In the genomic region with DNA sequence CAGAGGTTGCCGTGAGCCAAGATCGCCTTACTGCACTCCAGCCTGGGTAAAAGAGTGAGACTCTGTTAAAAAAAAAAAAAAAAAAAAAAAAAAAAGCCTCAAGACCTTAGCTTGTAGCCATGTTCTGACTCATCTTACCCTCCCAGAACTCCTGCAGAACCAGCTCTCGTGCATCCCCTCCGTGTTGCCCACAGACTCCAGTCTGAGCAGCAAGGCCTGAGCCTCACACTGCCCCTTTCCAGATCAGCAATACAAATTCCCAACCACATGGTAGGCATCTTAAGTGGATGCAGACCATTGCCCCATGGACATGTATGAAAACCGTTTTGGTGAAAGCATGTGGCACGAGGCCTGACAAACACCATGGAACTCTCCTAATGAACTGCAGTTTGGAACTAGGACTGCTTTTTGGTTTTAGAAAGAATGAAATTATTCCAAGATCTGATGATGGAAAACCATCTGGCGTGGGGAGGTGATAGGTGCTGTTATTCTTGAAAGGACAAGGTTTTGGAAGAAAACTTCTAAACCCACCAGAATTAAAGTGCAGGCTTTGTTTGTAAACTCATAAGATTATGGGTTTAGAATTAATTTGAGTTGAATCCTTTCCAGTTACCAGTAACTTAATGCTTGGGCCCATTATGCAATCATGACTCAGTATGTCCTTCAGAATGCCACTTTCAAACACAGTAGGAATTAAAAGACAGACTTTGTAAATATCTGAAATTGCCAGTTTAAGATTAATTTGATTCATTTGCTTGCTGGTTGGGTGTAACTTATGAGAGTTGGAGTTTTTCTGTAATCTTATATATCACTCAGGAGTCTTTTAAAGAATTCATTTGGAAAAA, we compare ENCODE assay signal across 21 cellular contexts.
DNase-seq lines count a peak whose midpoint lies in the region; ATAC-seq and TF ChIP-seq lines count a peak whose summit lies in the region.
"Had no signal": no experiment of that assay in that cellular context is flagged by ENCODE, and none has a peak within 500 bp of the region (broad histone marks: within the 10 kb centered on the region; RNA-seq: fewer than 3 reads in every experiment).

No MANE protein-coding gene starts in this region.

- H3K9me3 ChIP-seq in fibroblast of lung (ENCODE audit: control insufficient read depth, insufficient read depth, low read depth, low read length): no peaks in the 10 kb centered on the region
- H3K9me3 ChIP-seq: lower lobe of right lung, ovary, sigmoid colon had no signal

- H3K27me3 ChIP-seq in fibroblast of lung (ENCODE audit: control insufficient read depth, insufficient read depth, low read length): peaks cover 2% of the 10 kb centered on the region
- H3K27me3 ChIP-seq: ovary, sigmoid colon had no signal

- no peak overlapping the region for H3K9ac ChIP-seq in fibroblast of lung (ENCODE audit: insufficient read depth, low read length)

- H3K27me3 Mint-ChIP-seq in activated naive CD4-positive, alpha-beta T cell treated with anti-CD3 and anti-CD28 coated beads for 36 hours (ENCODE audit: low read depth): no peaks in the 10 kb centered on the region
- H3K27me3 Mint-ChIP-seq: activated B cell treated with CpG ODN at 0.5 μM for 24 hours; CD4-positive, CD25-positive, alpha-beta regulatory T cell; T-helper 17 cell had no signal

- H3K27ac ChIP-seq in fibroblast of lung (ENCODE audit: insufficient read depth, low read length): no peak overlapping the region
- H3K27ac ChIP-seq: lower lobe of right lung, ovary, sigmoid colon had no signal

- no peak overlapping the region for H3K4me3 ChIP-seq in fibroblast of lung (replicated peaks in 1 of 4; ENCODE audit: control extremely low read depth in 1 of 4, insufficient read depth in 1 of 4, low read depth in 3 of 4, low read length in 4 of 4)
- H3K4me3 ChIP-seq: lower lobe of right lung, ovary, sigmoid colon had no signal

- CTCF ChIA-PET in activated naive CD4-positive, alpha-beta T cell treated with anti-CD3 and anti-CD28 coated beads for 36 hours (lab: Charles Lee): no interaction called here

- peaks cover 7% of the 10 kb centered on the region for H3K9me3 Mint-ChIP-seq in activated naive CD4-positive, alpha-beta T cell treated with anti-CD3 and anti-CD28 coated beads for 36 hours

- H3K4me1 Mint-ChIP-seq in activated naive CD4-positive, alpha-beta T cell treated with anti-CD3 and anti-CD28 coated beads for 36 hours (ENCODE audit: low read depth): no peaks in the 10 kb centered on the region
- H3K4me1 Mint-ChIP-seq: activated B cell treated with CpG ODN at 0.5 μM for 24 hours; CD4-positive, CD25-positive, alpha-beta regulatory T cell; immature natural killer cell; T-helper 17 cell had no signal

- no peak for TF ChIP-seq CTCF in fibroblast of lung (conservative IDR thresholded peaks at IDR 0.05 in 1 of 2, IDR thresholded peaks at IDR 0.05 in 1 of 2; ENCODE audit: low read depth in 1 of 2, low read length in 2 of 2)

- peak; percentile 38 for DNase-seq in GM04503 (ENCODE audit: low read depth)
- DNase-seq in RPMI7951 (ENCODE audit: low read depth): peak; percentile 62
- DNase-seq in fibroblast of lung (ENCODE audit: low read depth in 2 of 2): peak; percentile 77 to 82
- peak; percentile 37 for DNase-seq in stromal cell of bone marrow (ENCODE audit: low read depth)
- DNase-seq in activated naive CD4-positive, alpha-beta T cell treated with anti-CD3 and anti-CD28 coated beads for 36 hours: no peak
- DNase-seq in NCI-H2171 treated with DMSO at 0.1 percent for 48 hours (lab: John Stamatoyannopoulos, UW): no peak
- DNase-seq: activated B cell treated with CpG ODN at 0.5 μM for 24 hours; activated T-cell treated with anti-CD3 and anti-CD28 coated beads, Interleukin-2, amount 50 U/mL, for 72 hours; CD4-positive, CD25-positive, alpha-beta regulatory T cell; DMS53; glutamatergic neuron; immature natural killer cell; Kasumi-1; lower lobe of right lung; NCI-H446; ovary; sigmoid colon; stimulated activated CD4-positive, alpha-beta T cell treated with anti-CD3 and anti-CD28 coated beads, Interleukin-2, amount 100 ng/mL, for 48 hours; T-helper 17 cell had no signal

- H3K4me1 ChIP-seq in fibroblast of lung (ENCODE audit: control insufficient read depth, extremely low read depth, insufficient read depth, low read length): peaks cover 5% of the 10 kb centered on the region
- H3K4me1 ChIP-seq: lower lobe of right lung had no signal

- no peaks in the 10 kb centered on the region for H3K79me2 ChIP-seq in fibroblast of lung (ENCODE audit: control insufficient read depth, insufficient read depth, low read length)

- no peaks in the 10 kb centered on the region for H4K20me1 ChIP-seq in fibroblast of lung (ENCODE audit: control insufficient read depth, extremely low read depth, insufficient read depth, low read length)

- no peaks in the 10 kb centered on the region for H3K36me3 Mint-ChIP-seq in activated naive CD4-positive, alpha-beta T cell treated with anti-CD3 and anti-CD28 coated beads for 36 hours (ENCODE audit: low read depth)
- H3K36me3 Mint-ChIP-seq: CD4-positive, CD25-positive, alpha-beta regulatory T cell had no signal

- no peak overlapping the region for H3K27ac Mint-ChIP-seq in activated naive CD4-positive, alpha-beta T cell treated with anti-CD3 and anti-CD28 coated beads for 36 hours
- H3K27ac Mint-ChIP-seq: activated B cell treated with CpG ODN at 0.5 μM for 24 hours; activated T-cell treated with anti-CD3 and anti-CD28 coated beads, Interleukin-2, amount 50 U/mL, for 72 hours; CD4-positive, CD25-positive, alpha-beta regulatory T cell; immature natural killer cell; T-helper 17 cell had no signal

- H3K4me3 Mint-ChIP-seq in activated naive CD4-positive, alpha-beta T cell treated with anti-CD3 and anti-CD28 coated beads for 36 hours: no peak overlapping the region
- H3K4me3 Mint-ChIP-seq: activated B cell treated with CpG ODN at 0.5 μM for 24 hours; activated T-cell treated with anti-CD3 and anti-CD28 coated beads, Interleukin-2, amount 50 U/mL, for 72 hours; CD4-positive, CD25-positive, alpha-beta regulatory T cell; immature natural killer cell; T-helper 17 cell had no signal

- H3K4me2 ChIP-seq in fibroblast of lung (ENCODE audit: extremely low read depth, insufficient read depth, low read length): no peak overlapping the region

- H3K36me3 ChIP-seq in fibroblast of lung (ENCODE audit: control insufficient read depth, insufficient read depth, low read length): no peaks in the 10 kb centered on the region
- H3K36me3 ChIP-seq: lower lobe of right lung, ovary, sigmoid colon had no signal

- no peak overlapping the region for H2AFZ ChIP-seq in fibroblast of lung (ENCODE audit: low read length)

- no peak for ATAC-seq in HG03439 (IDR thresholded peaks at IDR 0.05; ENCODE audit: unreplicated experiment)
- ATAC-seq: activated T-cell treated with anti-CD3 and anti-CD28 coated beads, Interleukin-2, amount 50 U/mL, for 72 hours; lower lobe of right lung; Right ventricle myocardium inferior; T-helper 17 cell had no signal

- intact Hi-C loops in activated naive CD4-positive, alpha-beta T cell treated with anti-CD3 and anti-CD28 coated beads for 36 hours (cut with micrococcal nuclease): no loop called here

Comparison
In these comparisons a context has a peak if more than half of its experiments do, and no peak if none do; other contexts are left out.
1. DNase-seq: peak in GM04503 (single experiment), RPMI7951 (single experiment), fibroblast of lung (2 of 2) and stromal cell of bone marrow (single experiment); none in activated naive CD4-positive, alpha-beta T cell treated with anti-CD3 and anti-CD28 coated beads for 36 hours (single experiment) and NCI-H2171 treated with DMSO at 0.1 percent for 48 hours (single experiment).